ENCODE assay signal across 8 cellular contexts in genomic region chr17:81033535-81034167, GRCh38. TPM values are rescaled to one million over a fixed set of nuclear protein-coding genes. Genes with fewer than 3 reads are reported as not detected.
DNase-seq lines count a peak whose midpoint lies in the region; ATAC-seq and TF ChIP-seq lines count a peak whose summit lies in the region.

No MANE protein-coding gene starts in this region.

- H3K4me1 ChIP-seq in iPS-15b (ENCODE audit: control insufficient read depth, insufficient read depth, low read length) (peaks cover 5% of the 10 kb centered on the region), stomach (peaks cover 47 to 68% (median 60%) of the 10 kb centered on the region in 4 donors)

- ATAC-seq in activated CD8-positive, alpha-beta T cell treated with anti-CD3 and anti-CD28 coated beads, Interleukin-2, amount 10 ng/mL, durations not matched to agents 7 days and 5 days: no peak
- no peak for ATAC-seq in GM21619 (IDR thresholded peaks at IDR 0.05; ENCODE audit: unreplicated experiment)

- peaks cover 43% of the 10 kb centered on the region for H3K27me3 Mint-ChIP-seq in activated CD8-positive, alpha-beta T cell treated with anti-CD3 and anti-CD28 coated beads, Interleukin-2, amount 10 ng/mL, durations not matched to agents 7 days and 5 days (ENCODE audit: low read depth)

- H3K4me1 Mint-ChIP-seq in activated CD8-positive, alpha-beta T cell treated with anti-CD3 and anti-CD28 coated beads, Interleukin-2, amount 10 ng/mL, durations not matched to agents 7 days and 5 days (ENCODE audit: low read depth): peaks cover 13% of the 10 kb centered on the region

- H3K36me3 Mint-ChIP-seq in activated CD8-positive, alpha-beta T cell treated with anti-CD3 and anti-CD28 coated beads, Interleukin-2, amount 10 ng/mL, durations not matched to agents 7 days and 5 days (ENCODE audit: low read depth): no peaks in the 10 kb centered on the region

- no peaks in the 10 kb centered on the region for H3K9me3 Mint-ChIP-seq in activated CD8-positive, alpha-beta T cell treated with anti-CD3 and anti-CD28 coated beads, Interleukin-2, amount 10 ng/mL, durations not matched to agents 7 days and 5 days (ENCODE audit: insufficient read depth)

- no peak for TF ChIP-seq CTCF in stomach (IDR thresholded peaks at IDR 0.05)

- H3K27me3 ChIP-seq in iPS-15b (ENCODE audit: control insufficient read depth, insufficient read depth, low read length) (peaks cover 2% of the 10 kb centered on the region), stomach (peaks cover under 1 to 5% (median 1%) of the 10 kb centered on the region in 3 donors)

- no peak for TF ChIP-seq EP300 in stomach (IDR thresholded peaks at IDR 0.05)

- H3K27ac Mint-ChIP-seq in activated CD8-positive, alpha-beta T cell treated with anti-CD3 and anti-CD28 coated beads, Interleukin-2, amount 10 ng/mL, durations not matched to agents 7 days and 5 days: no peak overlapping the region

- H3K36me3 ChIP-seq in iPS-15b (ENCODE audit: control insufficient read depth, insufficient read depth, low read length) (peaks cover 2% of the 10 kb centered on the region), stomach (peaks cover 0 to 18% (median 11%) of the 10 kb centered on the region in 4 donors)

- CTCF ChIA-PET in activated CD8-positive, alpha-beta T cell treated with anti-CD3 and anti-CD28 coated beads, Interleukin-2, amount 10 ng/mL, durations not matched to agents 7 days and 5 days (lab: Charles Lee): interaction anchor here (1.2 to 2.6 kb wide), 2 partner anchors 10 to 65 kb away, joined by 3 to 15 read pairs; no protein-coding TSS in a partner anchor

- intact Hi-C loops in stomach (cut with DNase I; ENCODE audit: low total_unique reads): no loop called here

- H3K4me3 Mint-ChIP-seq in activated CD8-positive, alpha-beta T cell treated with anti-CD3 and anti-CD28 coated beads, Interleukin-2, amount 10 ng/mL, durations not matched to agents 7 days and 5 days: peak overlapping the region; percentile 67

- H3K9ac ChIP-seq in iPS-15b (ENCODE audit: low read depth, low read length): peak overlapping the region; percentile 73

- DNase-seq in DMS 273 (lab: John Stamatoyannopoulos, UW; ENCODE audit: unreplicated experiment): peak; percentile 48
- no peak for DNase-seq in DMS 273 treated with DMSO at 0.1 percent for 48 hours (lab: John Stamatoyannopoulos, UW)
- DNase-seq in activated CD8-positive, alpha-beta T cell treated with anti-CD3 and anti-CD28 coated beads, Interleukin-2, amount 10 ng/mL, durations not matched to agents 7 days and 5 days: no peak
- DNase-seq in stomach: no peak
- DNase-seq in NCI-H1092 treated with DMSO at 0.1 percent for 48 hours (lab: John Stamatoyannopoulos, UW): no peak
- no peak for DNase-seq in cortex of kidney (lab: John Stamatoyannopoulos, UW)

- WGBS in stomach, 5 donors: 7 to 15% (median 14%) methylated on average over 22 of the region's 22 CpGs

- H3K9me3 ChIP-seq in iPS-15b (ENCODE audit: control insufficient read depth, insufficient read depth, low read length) (no peaks in the 10 kb centered on the region), stomach (no peaks in the 10 kb centered on the region)

- peak overlapping the region; percentile 69 for H3K4me3 ChIP-seq in iPS-15b (ENCODE audit: low read depth, low read length)
- H3K4me3 ChIP-seq in stomach: peak overlapping the region; percentile 71 to 80 (median 72)

- POLR2A ChIA-PET in activated CD8-positive, alpha-beta T cell treated with anti-CD3 and anti-CD28 coated beads, Interleukin-2, amount 10 ng/mL, durations not matched to agents 7 days and 5 days (lab: Charles Lee): no interaction called here

- no peak for TF ChIP-seq POLR2A in stomach (IDR thresholded peaks at IDR 0.05)

- H3K27ac ChIP-seq in stomach: peak overlapping the region in 4 of 5 donors; percentile 43 to 87 (median 76)

RNA-seq across cellular contexts. Expression of gene BAIAP2, which starts 1.3 kb away (rescaled TPM):
- total RNA-seq in activated CD8-positive, alpha-beta T cell treated with anti-CD3 and anti-CD28 coated beads, Interleukin-2, amount 10 ng/mL, durations not matched to agents 7 days and 5 days: 1 to 10 TPM; 5.0 to 5.8 TPM
- 100 to 1,000 TPM in 2 of 5 donors, 10 to 100 TPM in 3; 21.1 to 263 (median 96.9) TPM for total RNA-seq in stomach
- 10 to 100 TPM; 37.5 to 66.1 (median 46.6) TPM for polyA plus RNA-seq in stomach

RNA-seq across cellular contexts. Expression of gene CHMP6, which starts 42.0 kb away (rescaled TPM):
- total RNA-seq in activated CD8-positive, alpha-beta T cell treated with anti-CD3 and anti-CD28 coated beads, Interleukin-2, amount 10 ng/mL, durations not matched to agents 7 days and 5 days: 10 to 100 TPM; 32.4 to 35.5 TPM
- 100 to 1,000 TPM in 1 of 5 donors, 10 to 100 TPM in 3, 1 to 10 TPM in 1; 5.4 to 117 (median 12.9) TPM for total RNA-seq in stomach
- polyA plus RNA-seq in stomach: 10 to 100 TPM; 23.6 to 30.5 (median 25.4) TPM
